19 cellular contexts compared by ENCODE assay signal in the genomic region with DNA sequence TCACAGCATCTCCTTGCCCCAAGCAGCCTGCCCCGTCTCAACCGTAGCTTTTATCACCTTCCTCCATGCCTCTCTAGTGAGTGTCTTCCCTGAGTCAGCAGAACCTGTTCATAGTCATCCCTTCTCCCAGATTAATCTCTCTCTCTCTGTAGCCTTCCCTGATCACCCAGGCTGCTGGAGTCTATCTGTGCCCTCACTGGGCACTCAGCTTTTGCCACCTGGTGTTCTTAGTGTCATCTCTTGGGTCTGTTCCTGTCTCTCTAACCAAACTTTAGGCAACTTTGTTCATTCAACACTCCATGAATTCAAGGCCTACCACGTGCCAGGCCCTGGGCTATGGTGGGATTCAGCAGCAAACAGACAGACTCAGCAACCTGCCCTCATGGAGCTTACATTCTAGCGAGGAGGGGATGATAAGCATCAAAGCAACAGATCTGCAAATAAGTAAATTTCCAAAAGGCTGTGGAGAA.
A peak's percentile ranks its signal among the peaks of the same experiment; 100 is the strongest.
DNase-seq lines count a peak whose midpoint lies in the region; ATAC-seq, FAIRE-seq and TF ChIP-seq lines count a peak whose summit lies in the region.
"Had no signal": no experiment of that assay in that cellular context is flagged by ENCODE, and none has a peak within 500 bp of the region (broad histone marks: within the 10 kb centered on the region; RNA-seq: fewer than 3 reads in every experiment).

No MANE protein-coding gene starts in this region.

- H3K4me2 ChIP-seq in keratinocyte (ENCODE audit: control insufficient read depth, extremely low read depth, insufficient read depth, low read depth, low read length), result no peak overlapping the region

- no peak overlapping the region for H2AFZ ChIP-seq in keratinocyte (ENCODE audit: control insufficient read depth, low read length)

- peaks cover 10% of the 10 kb centered on the region for H3K9me3 Mint-ChIP-seq in activated CD4-positive, alpha-beta T cell treated with anti-CD3 and anti-CD28 coated beads, Interleukin-2, amount 10 ng/mL, durations not matched to agents 24 days and 14 days
- H3K9me3 Mint-ChIP-seq in activated naive CD8-positive, alpha-beta T cell treated with anti-CD3 and anti-CD28 coated beads, Interleukin-2, amount 50 U/mL, for 24 hours, result no peaks in the 10 kb centered on the region
- H3K9me3 Mint-ChIP-seq in stimulated activated naive B cell treated with anti-CD40 and anti-IgM and Interleukin-4, amounts not matched to agents 10 μg/mL and 1 μg/mL and 100 μg/mL, for 72 hours, result no peaks in the 10 kb centered on the region
- H3K9me3 Mint-ChIP-seq: CD8-positive, alpha-beta T cell had no signal

- dilution Hi-C loops in keratinocyte (cut with MboI; ENCODE audit: extremely low pct_ligation_motif_present, low sequenced_read_pairs), result no loop called here

- H3K9ac ChIP-seq in keratinocyte (ENCODE audit: control insufficient read depth, extremely low read depth, insufficient read depth, low read length), result no peak overlapping the region

- no peak for TF ChIP-seq EP300 in transverse colon (IDR thresholded peaks at IDR 0.05; ENCODE audit: low read depth)

- WGBS in transverse colon (ENCODE audit: low coverage in 1 of 2), 2 donors, result 98% methylated on average over 4 of the region's 4 CpGs; no CpG with 5 or more reads in 1 of the 2 donors

- no peaks in the 10 kb centered on the region for H3K4me1 ChIP-seq in keratinocyte (ENCODE audit: control insufficient read depth, extremely low read depth, insufficient read depth, low read length)
- peaks cover 0 to 9% (median 0%) of the 10 kb centered on the region in 4 donors for H3K4me1 ChIP-seq in transverse colon
- H3K4me1 ChIP-seq: pancreas had no signal

- H4K20me1 ChIP-seq in keratinocyte (ENCODE audit: control insufficient read depth, extremely low read depth, insufficient read depth, low read length), result no peaks in the 10 kb centered on the region

- H3K9me1 ChIP-seq in keratinocyte (ENCODE audit: control insufficient read depth, extremely low read depth, insufficient read depth, low read length), result no peaks in the 10 kb centered on the region

- no peak for DNase-seq in activated CD4-positive, alpha-beta T cell treated with anti-CD3 and anti-CD28 coated beads, Interleukin-2, amount 10 ng/mL, durations not matched to agents 24 days and 14 days
- DNase-seq in activated CD4-positive, alpha-beta T cell treated with anti-CD3 and anti-CD28 coated beads, Interleukin-2, amount 50 U/mL, for 1 hour, result no peak
- DNase-seq in activated naive CD8-positive, alpha-beta T cell treated with anti-CD3 and anti-CD28 coated beads, Interleukin-2, amount 50 U/mL, for 24 hours, result no peak
- peak; percentile 13 for DNase-seq in keratinocyte (ENCODE audit: low read depth, low spot score)
- no peak for DNase-seq in stimulated activated naive B cell treated with anti-CD40 and anti-IgM and Interleukin-4, amounts not matched to agents 10 μg/mL and 1 μg/mL and 100 μg/mL, for 72 hours
- no peak for DNase-seq in D341Med (ENCODE audit: low spot score)
- no peak for DNase-seq in transverse colon
- DNase-seq: activated CD4-positive, alpha-beta T cell treated with anti-CD3 and anti-CD28 coated beads for 4 hours; activated gamma-delta T cell treated with Interleukin-2 at 50 U/mL for 16 hours; CD8-positive, alpha-beta T cell; effector memory CD4-positive, alpha-beta T cell; foreskin fibroblast; mucosa of descending colon; NCI-H2029; NCI-H82; stimulated activated CD4-positive, alpha-beta T cell treated with anti-CD3 and anti-CD28 coated beads, Interleukin-15, amount 100 ng/mL, for 24 hours had no signal

- H3K4me3 ChIP-seq in keratinocyte (ENCODE audit: control insufficient read depth in 2 of 3, extremely low read depth in 1 of 3, insufficient read depth in 2 of 3, low read depth in 1 of 3, low read length in 3 of 3), result no peak overlapping the region
- no peak overlapping the region for H3K4me3 ChIP-seq in transverse colon
- H3K4me3 ChIP-seq: mucosa of descending colon, pancreas had no signal

- peak; percentile 59 for FAIRE-seq in keratinocyte (lab: Jason Lieb, UNC)
- FAIRE-seq: GM12891, pancreas had no signal

- H3K9me3 ChIP-seq in keratinocyte (ENCODE audit: control insufficient read depth, low read depth, low read length) (no peaks in the 10 kb centered on the region), transverse colon (no peaks in the 10 kb centered on the region)
- H3K9me3 ChIP-seq: mucosa of descending colon, pancreas had no signal

- peaks cover 17% of the 10 kb centered on the region for H3K4me1 Mint-ChIP-seq in activated CD4-positive, alpha-beta T cell treated with anti-CD3 and anti-CD28 coated beads, Interleukin-2, amount 10 ng/mL, durations not matched to agents 24 days and 14 days
- peaks cover 7% of the 10 kb centered on the region for H3K4me1 Mint-ChIP-seq in activated naive CD8-positive, alpha-beta T cell treated with anti-CD3 and anti-CD28 coated beads, Interleukin-2, amount 50 U/mL, for 24 hours
- peaks cover 39 to 51% of the 10 kb centered on the region in 2 donors for H3K4me1 Mint-ChIP-seq in stimulated activated naive B cell treated with anti-CD40 and anti-IgM and Interleukin-4, amounts not matched to agents 10 μg/mL and 1 μg/mL and 100 μg/mL, for 72 hours

- H3K36me3 ChIP-seq in keratinocyte (ENCODE audit: control insufficient read depth in 2 of 2, extremely low read depth in 1 of 2, insufficient read depth in 2 of 2, low read length in 2 of 2), result peaks cover 5 to 7% of the 10 kb centered on the region in 2 experiments
- H3K36me3 ChIP-seq in transverse colon, result no peaks in the 10 kb centered on the region
- H3K36me3 ChIP-seq: pancreas had no signal

- peaks cover 5% of the 10 kb centered on the region for H3K36me3 Mint-ChIP-seq in activated CD4-positive, alpha-beta T cell treated with anti-CD3 and anti-CD28 coated beads, Interleukin-2, amount 10 ng/mL, durations not matched to agents 24 days and 14 days (ENCODE audit: low read depth)
- no peaks in the 10 kb centered on the region for H3K36me3 Mint-ChIP-seq in activated naive CD8-positive, alpha-beta T cell treated with anti-CD3 and anti-CD28 coated beads, Interleukin-2, amount 50 U/mL, for 24 hours (ENCODE audit: low read depth)
- peaks cover 5 to 33% of the 10 kb centered on the region in 2 donors for H3K36me3 Mint-ChIP-seq in stimulated activated naive B cell treated with anti-CD40 and anti-IgM and Interleukin-4, amounts not matched to agents 10 μg/mL and 1 μg/mL and 100 μg/mL, for 72 hours
- H3K36me3 Mint-ChIP-seq: CD8-positive, alpha-beta T cell had no signal

- H3K79me2 ChIP-seq in keratinocyte (ENCODE audit: control insufficient read depth, insufficient read depth, low read length), result no peaks in the 10 kb centered on the region

- intact Hi-C loops in activated CD4-positive, alpha-beta T cell treated with anti-CD3 and anti-CD28 coated beads, Interleukin-2, amount 10 ng/mL, durations not matched to agents 24 days and 14 days (cut with micrococcal nuclease), result no loop called here
- intact Hi-C loops in transverse colon (cut with DNase I; ENCODE audit: low total_unique reads), result loop anchor here (5.0 kb wide), 1 partner anchor 1329 kb away; no protein-coding TSS in a partner anchor

- H3K4me3 Mint-ChIP-seq in activated CD4-positive, alpha-beta T cell treated with anti-CD3 and anti-CD28 coated beads, Interleukin-2, amount 10 ng/mL, durations not matched to agents 24 days and 14 days, result no peak overlapping the region
- H3K4me3 Mint-ChIP-seq in activated naive CD8-positive, alpha-beta T cell treated with anti-CD3 and anti-CD28 coated beads, Interleukin-2, amount 50 U/mL, for 24 hours, result no peak overlapping the region
- H3K4me3 Mint-ChIP-seq in stimulated activated naive B cell treated with anti-CD40 and anti-IgM and Interleukin-4, amounts not matched to agents 10 μg/mL and 1 μg/mL and 100 μg/mL, for 72 hours, result peak overlapping the region in 1 of 2 donors; percentile 42
- H3K4me3 Mint-ChIP-seq: CD8-positive, alpha-beta T cell had no signal

- peak overlapping the region; percentile 87 for H3K27ac Mint-ChIP-seq in activated CD4-positive, alpha-beta T cell treated with anti-CD3 and anti-CD28 coated beads, Interleukin-2, amount 10 ng/mL, durations not matched to agents 24 days and 14 days
- peak overlapping the region; percentile 49 for H3K27ac Mint-ChIP-seq in activated naive CD8-positive, alpha-beta T cell treated with anti-CD3 and anti-CD28 coated beads, Interleukin-2, amount 50 U/mL, for 24 hours
- peak overlapping the region; percentile 73 for H3K27ac Mint-ChIP-seq in stimulated activated naive B cell treated with anti-CD40 and anti-IgM and Interleukin-4, amounts not matched to agents 10 μg/mL and 1 μg/mL and 100 μg/mL, for 72 hours
- H3K27ac Mint-ChIP-seq: CD8-positive, alpha-beta T cell had no signal

- peaks cover 2% of the 10 kb centered on the region for H3K27me3 Mint-ChIP-seq in activated CD4-positive, alpha-beta T cell treated with anti-CD3 and anti-CD28 coated beads, Interleukin-2, amount 10 ng/mL, durations not matched to agents 24 days and 14 days
- H3K27me3 Mint-ChIP-seq in activated naive CD8-positive, alpha-beta T cell treated with anti-CD3 and anti-CD28 coated beads, Interleukin-2, amount 50 U/mL, for 24 hours, result no peaks in the 10 kb centered on the region
- no peaks in the 10 kb centered on the region for H3K27me3 Mint-ChIP-seq in stimulated activated naive B cell treated with anti-CD40 and anti-IgM and Interleukin-4, amounts not matched to agents 10 μg/mL and 1 μg/mL and 100 μg/mL, for 72 hours

- TF ChIP-seq POLR2A in transverse colon (IDR thresholded peaks at IDR 0.05), result no peak

- H3K27ac ChIP-seq in keratinocyte (ENCODE audit: control insufficient read depth, insufficient read depth, low read length) (no peak overlapping the region), transverse colon (no peak overlapping the region)

- TF ChIP-seq CTCF in keratinocyte (optimal IDR thresholded peaks at IDR 0.05 in 1 of 3, IDR thresholded peaks at IDR 0.05 in 1 of 3, conservative IDR thresholded peaks at IDR 0.05 in 1 of 3; ENCODE audit: extremely low read depth in 1 of 3, insufficient read depth in 2 of 3, low read length in 3 of 3), result no peak
- TF ChIP-seq CTCF in transverse colon (IDR thresholded peaks at IDR 0.05), result no peak

- in situ Hi-C loops in transverse colon (cut with MboI; ENCODE audit: low pct_ligation_motif_present in 1 of 4, low pct_unique_long_range_greater_than_20kb in 1 of 4, low sequenced_read_pairs in 3 of 4), result loop anchor here in 1 of 4 donors (25.0 kb wide), 1 partner anchor 171 kb away; a partner anchor contains a TSS

- H3K27me3 ChIP-seq in keratinocyte (ENCODE audit: control insufficient read depth, extremely low read depth, insufficient read depth, low read length), result no peaks in the 10 kb centered on the region
- H3K27me3 ChIP-seq in transverse colon, result no peaks in the 10 kb centered on the region
- H3K27me3 ChIP-seq: pancreas had no signal

- no peak for ATAC-seq in activated naive CD8-positive, alpha-beta T cell treated with anti-CD3 and anti-CD28 coated beads, Interleukin-2, amount 50 U/mL, for 24 hours
- no peak for ATAC-seq in stimulated activated naive B cell treated with anti-CD40 and anti-IgM and Interleukin-4, amounts not matched to agents 10 μg/mL and 1 μg/mL and 100 μg/mL, for 72 hours (replicated peaks)
- ATAC-seq in HG03139 (IDR thresholded peaks at IDR 0.05; ENCODE audit: unreplicated experiment), result no peak
- ATAC-seq: CD8-positive, alpha-beta T cell; mucosa of descending colon had no signal
